ENCODE assay signal across 10 cellular contexts in genomic region chr9:137448569-137448962, GRCh38. TPM values are rescaled to one million over a fixed set of nuclear protein-coding genes. Genes with fewer than 3 reads are reported as not detected.
"Had no signal": no experiment of that assay in that cellular context is flagged by ENCODE, and none has a peak within 500 bp of the region (broad histone marks: within the 10 kb centered on the region; RNA-seq: fewer than 3 reads in every experiment).

No MANE protein-coding gene starts in this region.

- H3K9me3 ChIP-seq: esophagus squamous epithelium, heart right ventricle had no signal

- H3K27me3 Mint-ChIP-seq: type B pancreatic cell had no signal

- H3K4me3 Mint-ChIP-seq: activated naive CD4-positive, alpha-beta T cell treated with anti-CD3 and anti-CD28 coated beads for 36 hours; activated T-helper 1 cell treated with anti-CD3 and anti-CD28 coated beads, Interleukin-12 subunit alpha, Interleukin-12 subunit beta, Interleukin-2, Interleukin-4 antibody, amounts not matched to agents 30 ng/mL and 10 ng/mL and 1 ng/mL, durations not matched to agents 14 hours and 24 hours and 36 hours; stimulated activated naive B cell treated with anti-CD40 and anti-IgM and Interleukin-4, amounts not matched to agents 10 μg/mL and 1 μg/mL and 100 μg/mL, for 72 hours; type B pancreatic cell had no signal

- H3K36me3 Mint-ChIP-seq: type B pancreatic cell had no signal

- H3K27ac Mint-ChIP-seq: activated naive CD4-positive, alpha-beta T cell treated with anti-CD3 and anti-CD28 coated beads for 36 hours; activated T-helper 1 cell treated with anti-CD3 and anti-CD28 coated beads, Interleukin-12 subunit alpha, Interleukin-12 subunit beta, Interleukin-2, Interleukin-4 antibody, amounts not matched to agents 30 ng/mL and 10 ng/mL and 1 ng/mL, durations not matched to agents 14 hours and 24 hours and 36 hours; stimulated activated naive B cell treated with anti-CD40 and anti-IgM and Interleukin-4, amounts not matched to agents 10 μg/mL and 1 μg/mL and 100 μg/mL, for 72 hours; type B pancreatic cell had no signal

- ATAC-seq: stimulated activated naive B cell treated with anti-CD40 and anti-IgM and Interleukin-4, amounts not matched to agents 10 μg/mL and 1 μg/mL and 100 μg/mL, for 72 hours had no signal

- H3K4me3 ChIP-seq: dorsolateral prefrontal cortex, esophagus squamous epithelium, heart right ventricle had no signal

- DNase-seq: activated CD4-positive, alpha-beta T cell treated with anti-CD3 and anti-CD28 coated beads for 4 hours; activated naive CD4-positive, alpha-beta T cell treated with anti-CD3 and anti-CD28 coated beads for 36 hours; dorsolateral prefrontal cortex; esophagus squamous epithelium; foreskin fibroblast; islet precursor cell; stimulated activated naive B cell treated with anti-CD40 and anti-IgM and Interleukin-4, amounts not matched to agents 10 μg/mL and 1 μg/mL and 100 μg/mL, for 72 hours had no signal

- H3K27ac ChIP-seq: esophagus squamous epithelium, heart right ventricle had no signal

RNA-seq across cellular contexts. Expression of gene ENTPD8, which starts 7.4 kb away (rescaled TPM):
- total RNA-seq: activated naive CD4-positive, alpha-beta T cell treated with anti-CD3 and anti-CD28 coated beads for 36 hours; activated T-helper 1 cell treated with anti-CD3 and anti-CD28 coated beads, Interleukin-12 subunit alpha, Interleukin-12 subunit beta, Interleukin-2, Interleukin-4 antibody, amounts not matched to agents 30 ng/mL and 10 ng/mL and 1 ng/mL, durations not matched to agents 14 hours and 24 hours and 36 hours; esophagus squamous epithelium; heart right ventricle had no signal
